ENCODE assay signal across 8 cellular contexts in the genomic region with DNA sequence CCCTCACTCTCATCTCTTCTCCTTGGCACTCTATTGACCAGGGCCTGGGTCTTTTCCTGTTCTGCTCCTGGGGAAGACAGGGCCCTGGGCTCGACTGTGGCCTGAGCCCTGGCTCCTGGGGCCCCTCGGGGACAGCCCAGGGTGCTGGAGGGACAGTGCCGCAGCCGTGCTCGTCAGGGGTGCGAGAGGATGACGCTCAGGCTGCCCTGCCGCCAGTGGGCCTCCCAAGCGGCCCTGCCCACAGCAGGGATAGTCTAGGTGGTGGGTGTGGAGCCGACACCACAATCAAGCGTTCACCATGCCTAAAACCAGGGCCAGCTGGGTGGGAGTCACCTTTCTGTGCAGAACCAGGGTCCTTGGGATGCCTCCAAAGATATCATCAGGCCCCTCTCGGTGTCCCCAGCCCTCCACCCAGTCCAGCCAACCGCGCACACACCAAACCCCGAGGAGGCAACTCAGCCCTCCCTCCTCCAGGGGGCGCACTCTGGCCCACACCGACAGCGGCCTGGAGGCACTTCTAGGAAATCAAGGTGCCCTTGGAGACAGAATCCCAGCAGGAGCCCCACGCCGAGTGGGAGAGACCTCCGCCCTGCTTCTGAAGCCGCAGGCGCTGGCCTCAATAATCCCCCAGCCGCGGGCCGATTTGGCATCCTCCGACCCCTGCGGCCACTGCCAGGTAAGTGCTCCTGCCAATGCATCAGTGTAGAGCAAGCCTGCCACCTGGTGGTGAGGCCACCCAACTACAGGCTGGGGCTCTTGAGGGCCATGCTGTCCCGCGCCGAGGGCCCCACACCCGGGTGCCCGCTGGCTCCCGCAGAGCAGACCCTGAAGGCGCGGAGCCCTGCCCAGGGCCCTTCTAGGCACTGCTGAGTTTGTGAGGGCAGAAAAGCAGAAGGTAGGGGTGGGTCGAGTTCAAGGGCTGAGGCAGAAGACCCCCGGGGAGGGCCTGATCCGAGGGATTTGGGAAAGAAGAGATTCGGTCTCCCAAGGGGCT.
DNase-seq lines count a peak whose midpoint lies in the region; ATAC-seq and TF ChIP-seq lines count a peak whose summit lies in the region.

No MANE protein-coding gene starts in this region.

- 46 to 92% methylated on average over 12 to 40 of the region's 40 CpGs for WGBS in endodermal cell (ENCODE audit: insufficient coverage in 1 of 2, insufficient read length in 1 of 2), 2 experiments
- WGBS in mesodermal cell (ENCODE audit: insufficient coverage in 2 of 2), 2 experiments: 49 to 58% methylated on average over 35 to 38 of the region's 40 CpGs

- H3K9ac ChIP-seq in endodermal cell (ENCODE audit: extremely low read depth, low read length, poor library complexity, severe bottlenecking): no peak overlapping the region

- H3K9me3 Mint-ChIP-seq in endodermal cell: no peaks in the 10 kb centered on the region

- no peaks in the 10 kb centered on the region for H3K36me3 Mint-ChIP-seq in endodermal cell (ENCODE audit: low read depth)

- peaks cover 6% of the 10 kb centered on the region for H3K27me3 Mint-ChIP-seq in endodermal cell (ENCODE audit: insufficient read depth)

- H3K4me3 Mint-ChIP-seq in endodermal cell: peak overlapping the region; percentile 54

- TF ChIP-seq CTCF in endodermal cell (conservative IDR thresholded peaks at IDR 0.05): peak; percentile 99

- peaks cover 6% of the 10 kb centered on the region for H3K4me1 Mint-ChIP-seq in endodermal cell

- H3K36me3 ChIP-seq in endodermal cell (ENCODE audit: control insufficient read depth, insufficient read depth, low read length) (no peaks in the 10 kb centered on the region), mesodermal cell (ENCODE audit: control insufficient read depth, insufficient read depth, low read length) (no peaks in the 10 kb centered on the region)

- H3K27me3 ChIP-seq in endodermal cell (ENCODE audit: control insufficient read depth, insufficient read depth, low read length, poor library complexity, severe bottlenecking): no peaks in the 10 kb centered on the region

- ATAC-seq in HG03175 (IDR thresholded peaks at IDR 0.05; ENCODE audit: unreplicated experiment): peak; percentile 91

- H3K4me1 ChIP-seq in endodermal cell (ENCODE audit: control insufficient read depth, insufficient read depth, low read length): no peaks in the 10 kb centered on the region
- peaks cover 11% of the 10 kb centered on the region for H3K4me1 ChIP-seq in mesodermal cell (ENCODE audit: control insufficient read depth, insufficient read depth, low read length, poor library complexity, severe bottlenecking)

- H3K27ac ChIP-seq in endodermal cell (ENCODE audit: low read depth, low read length) (no peak overlapping the region), mesodermal cell (ENCODE audit: low read depth, low read length, severe bottlenecking) (peak overlapping the region; percentile 41)

- H3K4me3 ChIP-seq in endodermal cell (ENCODE audit: low read length) (peak overlapping the region; percentile 47), mesodermal cell (ENCODE audit: extremely low read depth, insufficient read depth, low read length, poor library complexity, severe bottlenecking) (peak overlapping the region; percentile 5)

- DNase-seq in SIG-M5 treated with dmso at 0.1 percent for 504 hours (lab: John Stamatoyannopoulos, UW; ENCODE audit: unreplicated experiment): peak; percentile 2
- DNase-seq in SIG-M5 (lab: John Stamatoyannopoulos, UW): no peak
- peak; percentile 92 for DNase-seq in NCI-H69 (lab: John Stamatoyannopoulos, UW)
- DNase-seq in activated CD8-positive, alpha-beta memory T cell treated with anti-CD3 and anti-CD28 coated beads for 24 hours: peak; percentile 88
- peak; percentile 98 for DNase-seq in endodermal cell
- DNase-seq in stimulated activated CD8-positive, alpha-beta memory T cell treated with anti-CD3 and anti-CD28 coated beads, Interleukin-4, amount 100 ng/mL, for 1 hour (ENCODE audit: low read depth in 2 of 2, low spot score in 1 of 2): peak; percentile 21 to 46

- H3K9me3 ChIP-seq in endodermal cell (ENCODE audit: control insufficient read depth, low read length) (no peaks in the 10 kb centered on the region), mesodermal cell (ENCODE audit: control insufficient read depth, low read length) (no peaks in the 10 kb centered on the region)

- H3K27ac Mint-ChIP-seq in endodermal cell: no peak overlapping the region
